1 cellular context compared by ENCODE assay signal in the genomic region with DNA sequence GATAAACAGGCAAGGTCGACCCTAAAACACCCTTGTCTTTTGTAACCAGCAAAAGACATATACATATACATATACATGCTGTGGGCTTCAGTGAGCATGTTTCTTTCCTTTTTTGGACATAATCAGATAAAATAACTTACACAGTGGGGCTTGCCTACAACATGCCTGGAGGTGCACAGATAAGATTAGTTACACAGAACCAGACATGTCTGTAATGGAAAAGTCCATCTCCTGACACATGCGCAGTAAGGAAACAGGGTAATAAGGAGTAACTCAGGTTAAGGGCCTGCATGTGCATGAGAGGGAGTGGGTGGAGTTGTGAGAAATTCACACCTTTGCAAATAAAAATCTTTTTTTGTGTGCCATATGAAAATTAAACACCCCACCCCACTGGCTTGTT.
TF ChIP-seq lines count a peak whose summit lies in the region.

No MANE protein-coding gene starts in this region.

TF ChIP-seq in HepG2, 621 proteins besides CTCF, POLR2A, EP300 and RAD21:
- TF ChIP-seq, protein P1, sequence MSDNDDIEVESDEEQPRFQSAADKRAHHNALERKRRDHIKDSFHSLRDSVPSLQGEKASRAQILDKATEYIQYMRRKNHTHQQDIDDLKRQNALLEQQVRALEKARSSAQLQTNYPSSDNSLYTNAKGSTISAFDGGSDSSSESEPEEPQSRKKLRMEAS (IDR thresholded peaks at IDR 0.05), result no peak
- no peak for TF ChIP-seq ZNF432 (CRISPR knock-in tag; IDR thresholded peaks at IDR 0.05; ENCODE audit: borderline replicate concordance)
